In genomic region chr7:32727483-32728411, GRCh38 we compare ENCODE assay signal across 8 cellular contexts.
DNase-seq lines count a peak whose midpoint lies in the region; ATAC-seq, FAIRE-seq and TF ChIP-seq lines count a peak whose summit lies in the region.
"Not testable (repeated sequence)": the region's sequence is repeated elsewhere in the genome, so short reads cannot be mapped to it uniquely, and the experiment has no call there.

No MANE protein-coding gene starts in this region.

- peak; percentile 23 for DNase-seq in DND-41
- peak; percentile 24 for DNase-seq in HTR-8/SVneo (ENCODE audit: insufficient read length, low spot score)
- DNase-seq in OCI-M1 (lab: John Stamatoyannopoulos, UW) = peak; percentile 52
- peak; percentile 38 to 62 for DNase-seq in activated T-cell treated with anti-CD3 and anti-CD28 coated beads, Interleukin-2, amount 50 U/mL, for 48 hours
- not testable (repeated sequence) for DNase-seq in esophagus squamous epithelium (lab: John Stamatoyannopoulos, UW)
- peak; percentile 6 for DNase-seq in middle frontal gyrus (ENCODE audit: extremely low spot score, low spot score)
- DNase-seq in stimulated activated CD8-positive, alpha-beta memory T cell treated with anti-CD3 and anti-CD28 coated beads, Interleukin-7, amount 100 ng/mL, for 48 hours (ENCODE audit: extremely low read depth in 1 of 2, low read depth in 1 of 2) = peak; percentile 13 to 20

- H3K9ac ChIP-seq in DND-41 (ENCODE audit: low read depth, low read length) = peak overlapping the region; percentile 48; the same call in 1 of the 2 replicates

- intact Hi-C loops in esophagus squamous epithelium (cut with DNase I) = not testable (repeated sequence)

- not testable (repeated sequence) for H3K4me1 ChIP-seq in DND-41 (ENCODE audit: insufficient read depth, low read length); esophagus squamous epithelium

- H3K4me3 ChIP-seq in DND-41 (ENCODE audit: low read depth in 1 of 2, low read length in 2 of 2) (peak overlapping the region in 1 of 2 experiments; percentile 55; a peak in 2 of 4 replicates), esophagus squamous epithelium (peak overlapping the region; percentile 67 to 86 (median 76))

- peak in 1 of 4 donors; percentile 16 for TF ChIP-seq POLR2A in esophagus squamous epithelium (IDR thresholded peaks at IDR 0.05)

- not testable (repeated sequence) for H4K20me1 ChIP-seq in DND-41 (ENCODE audit: insufficient read depth, low read length)

- not testable (repeated sequence) for H3K27ac ChIP-seq in DND-41 (ENCODE audit: low read length)
- H3K27ac ChIP-seq in esophagus squamous epithelium = peak overlapping the region; percentile 81 to 92 (median 88)

- not testable (repeated sequence) for TF ChIP-seq CTCF in DND-41 (IDR thresholded peaks at IDR 0.05; ENCODE audit: borderline replicate concordance, extremely low read depth, low read length, poor library complexity, severe bottlenecking); esophagus squamous epithelium (IDR thresholded peaks at IDR 0.05)

- not testable (repeated sequence) for FAIRE-seq in HTR-8/SVneo (lab: Jason Lieb, UNC)

- H3K36me3 ChIP-seq in DND-41 (ENCODE audit: insufficient read depth, low read length); esophagus squamous epithelium: not testable (repeated sequence)

- WGBS in esophagus squamous epithelium, 2 donors = 7 to 9% methylated on average over 18 to 19 of the region's 66 CpGs

- H3K27me3 ChIP-seq in DND-41 (ENCODE audit: insufficient read depth, low read length, poor library complexity); esophagus squamous epithelium: not testable (repeated sequence)

- not testable (repeated sequence) for H3K9me3 ChIP-seq in DND-41 (ENCODE audit: insufficient read depth, low read length, severe bottlenecking); esophagus squamous epithelium

- H3K79me2 ChIP-seq in DND-41 (ENCODE audit: insufficient read depth, low read length) = not testable (repeated sequence)

- peak overlapping the region; percentile 59 for H3K4me2 ChIP-seq in DND-41 (ENCODE audit: insufficient read depth, low read length)

- H2AFZ ChIP-seq in DND-41 (ENCODE audit: low read depth, low read length) = peak overlapping the region; percentile 60; the same call in 1 of the 2 replicates

- ATAC-seq in DND-41 (ENCODE audit: insufficient read depth, low read depth) (peak; percentile 77), GM21717 (IDR thresholded peaks at IDR 0.05; ENCODE audit: unreplicated experiment) (peak; percentile 68)
